21 cellular contexts compared by ENCODE assay signal in genomic region chr7:140723574-140723973, GRCh38. TPM values are rescaled to one million over a fixed set of nuclear protein-coding genes. Genes with fewer than 3 reads are reported as not detected.
DNase-seq lines count a peak whose midpoint lies in the region; ATAC-seq and TF ChIP-seq lines count a peak whose summit lies in the region.
"Had no signal": no experiment of that assay in that cellular context is flagged by ENCODE, and none has a peak within 500 bp of the region (broad histone marks: within the 10 kb centered on the region; RNA-seq: fewer than 3 reads in every experiment).

No MANE protein-coding gene starts in this region.

- peak overlapping the region; percentile 58 for H3K27ac Mint-ChIP-seq in activated CD4-positive, alpha-beta T cell treated with anti-CD3 and anti-CD28 coated beads for 36 hours
- peak overlapping the region; percentile 61 to 74 for H3K27ac Mint-ChIP-seq in natural killer cell
- no peak overlapping the region for H3K27ac Mint-ChIP-seq in natural killer cell treated with Interleukin-12 subunit alpha and Interleukin-12 subunit beta and Interleukin-15 and Interleukin-18, amount 100 ng/mL, for 72 hours
- peak overlapping the region; percentile 53 for H3K27ac Mint-ChIP-seq in activated naive CD8-positive, alpha-beta T cell treated with anti-CD3 and anti-CD28 coated beads, Interleukin-2, amount 50 U/mL, for 24 hours

- H3K4me1 Mint-ChIP-seq in activated CD4-positive, alpha-beta T cell treated with anti-CD3 and anti-CD28 coated beads for 36 hours = peaks cover 20% of the 10 kb centered on the region
- peaks cover 29 to 32% of the 10 kb centered on the region in 2 donors for H3K4me1 Mint-ChIP-seq in natural killer cell
- peaks cover 10 to 16% of the 10 kb centered on the region in 2 donors for H3K4me1 Mint-ChIP-seq in natural killer cell treated with Interleukin-12 subunit alpha and Interleukin-12 subunit beta and Interleukin-15 and Interleukin-18, amount 100 ng/mL, for 72 hours (ENCODE audit: low read depth in 2 of 2)
- H3K4me1 Mint-ChIP-seq in activated naive CD8-positive, alpha-beta T cell treated with anti-CD3 and anti-CD28 coated beads, Interleukin-2, amount 50 U/mL, for 24 hours = peaks cover 32% of the 10 kb centered on the region

- POLR2A ChIA-PET in activated CD4-positive, alpha-beta T cell treated with anti-CD3 and anti-CD28 coated beads for 36 hours (lab: Charles Lee) = interaction anchor here (0.7 kb wide), 1 partner anchor 22 kb away, joined by 5 read pairs; no protein-coding TSS in a partner anchor

- intact Hi-C loops in activated CD4-positive, alpha-beta T cell treated with anti-CD3 and anti-CD28 coated beads for 36 hours (cut with DNase I, micrococcal nuclease) = loop anchor here (2.0 to 10.0 kb wide), 2 partner anchors 27 to 291 kb away; partner anchors contain the start of genes MRPS33 (in 1 of the 2) and NDUFB2 (in 1 of the 2)
- intact Hi-C loops in natural killer cell (cut with micrococcal nuclease) = no loop called here

- TF ChIP-seq CTCF in natural killer cell (IDR thresholded peaks at IDR 0.05) = no peak

- CTCF ChIA-PET in activated CD4-positive, alpha-beta T cell treated with anti-CD3 and anti-CD28 coated beads for 36 hours (lab: Charles Lee) = interaction anchor here (0.6 to 1.3 kb wide), 3 partner anchors 87 to 1665 kb away, joined by 3 to 8 read pairs (median 4); no protein-coding TSS in a partner anchor

- no peaks in the 10 kb centered on the region for H3K36me3 Mint-ChIP-seq in activated CD4-positive, alpha-beta T cell treated with anti-CD3 and anti-CD28 coated beads for 36 hours (ENCODE audit: low read depth)
- H3K36me3 Mint-ChIP-seq in natural killer cell = no peaks in the 10 kb centered on the region
- H3K36me3 Mint-ChIP-seq in natural killer cell treated with Interleukin-12 subunit alpha and Interleukin-12 subunit beta and Interleukin-15 and Interleukin-18, amount 100 ng/mL, for 72 hours = no peaks in the 10 kb centered on the region
- peaks cover 4% of the 10 kb centered on the region for H3K36me3 Mint-ChIP-seq in activated naive CD8-positive, alpha-beta T cell treated with anti-CD3 and anti-CD28 coated beads, Interleukin-2, amount 50 U/mL, for 24 hours (ENCODE audit: low read depth)

- no peak overlapping the region for H3K4me3 Mint-ChIP-seq in activated CD4-positive, alpha-beta T cell treated with anti-CD3 and anti-CD28 coated beads for 36 hours
- no peak overlapping the region for H3K4me3 Mint-ChIP-seq in natural killer cell
- H3K4me3 Mint-ChIP-seq in natural killer cell treated with Interleukin-12 subunit alpha and Interleukin-12 subunit beta and Interleukin-15 and Interleukin-18, amount 100 ng/mL, for 72 hours = no peak overlapping the region
- no peak overlapping the region for H3K4me3 Mint-ChIP-seq in activated naive CD8-positive, alpha-beta T cell treated with anti-CD3 and anti-CD28 coated beads, Interleukin-2, amount 50 U/mL, for 24 hours

- no peak for DNase-seq in activated CD4-positive, alpha-beta T cell treated with anti-CD3 and anti-CD28 coated beads for 36 hours
- DNase-seq in activated CD4-positive, alpha-beta T cell treated with anti-CD3 and anti-CD28 coated beads for 48 hours = no peak
- DNase-seq in natural killer cell (no peak), dermis blood vessel endothelial cell (no peak), SHP77 treated with DMSO at 0.1 percent for 48 hours (lab: John Stamatoyannopoulos, UW) (no peak)
- no peak for DNase-seq in natural killer cell treated with Interleukin-12 subunit alpha and Interleukin-12 subunit beta and Interleukin-15 and Interleukin-18, amount 100 ng/mL, for 72 hours (ENCODE audit: low spot score)
- no peak for DNase-seq in activated naive CD8-positive, alpha-beta T cell treated with anti-CD3 and anti-CD28 coated beads, Interleukin-2, amount 50 U/mL, for 24 hours
- DNase-seq: ACHN, COR-L47, DMS153, H7, MM.1S, NCI-H1048, NCI-H1417 treated with DMSO at 0.1 percent for 48 hours, NCI-H187, NCI-H446, NCI-H526, OCI-M1 had no signal

- peak; percentile 68 for ATAC-seq in activated CD4-positive, alpha-beta T cell treated with anti-CD3 and anti-CD28 coated beads for 36 hours
- ATAC-seq in natural killer cell (no peak), HG02678 (IDR thresholded peaks at IDR 0.05; ENCODE audit: unreplicated experiment) (no peak)
- ATAC-seq in natural killer cell treated with Interleukin-12 subunit alpha and Interleukin-12 subunit beta and Interleukin-15 and Interleukin-18, amount 100 ng/mL, for 72 hours = no peak
- no peak for ATAC-seq in activated naive CD8-positive, alpha-beta T cell treated with anti-CD3 and anti-CD28 coated beads, Interleukin-2, amount 50 U/mL, for 24 hours
- ATAC-seq: HepG2, K562 had no signal

- no peaks in the 10 kb centered on the region for H3K9me3 Mint-ChIP-seq in activated CD4-positive, alpha-beta T cell treated with anti-CD3 and anti-CD28 coated beads for 36 hours (ENCODE audit: low read depth)
- H3K9me3 Mint-ChIP-seq in natural killer cell = no peaks in the 10 kb centered on the region
- no peaks in the 10 kb centered on the region for H3K9me3 Mint-ChIP-seq in natural killer cell treated with Interleukin-12 subunit alpha and Interleukin-12 subunit beta and Interleukin-15 and Interleukin-18, amount 100 ng/mL, for 72 hours
- no peaks in the 10 kb centered on the region for H3K9me3 Mint-ChIP-seq in activated naive CD8-positive, alpha-beta T cell treated with anti-CD3 and anti-CD28 coated beads, Interleukin-2, amount 50 U/mL, for 24 hours

- no peaks in the 10 kb centered on the region for H3K27me3 Mint-ChIP-seq in activated CD4-positive, alpha-beta T cell treated with anti-CD3 and anti-CD28 coated beads for 36 hours
- H3K27me3 Mint-ChIP-seq in natural killer cell (ENCODE audit: low read depth in 2 of 2) = no peaks in the 10 kb centered on the region
- H3K27me3 Mint-ChIP-seq in natural killer cell treated with Interleukin-12 subunit alpha and Interleukin-12 subunit beta and Interleukin-15 and Interleukin-18, amount 100 ng/mL, for 72 hours = no peaks in the 10 kb centered on the region
- H3K27me3 Mint-ChIP-seq in activated naive CD8-positive, alpha-beta T cell treated with anti-CD3 and anti-CD28 coated beads, Interleukin-2, amount 50 U/mL, for 24 hours = no peaks in the 10 kb centered on the region

RNA-seq across cellular contexts. Expression of gene NDUFB2, which starts 27.1 kb away (rescaled TPM):
- 100 to 1,000 TPM in 1 of 2 experiments, 10 to 100 TPM in 1; 83.8 to 162 TPM for total RNA-seq in activated CD4-positive, alpha-beta T cell treated with anti-CD3 and anti-CD28 coated beads for 36 hours
- 100 to 1,000 TPM; 152 to 177 (median 177) TPM for total RNA-seq in natural killer cell
- total RNA-seq in natural killer cell treated with Interleukin-12 subunit alpha and Interleukin-12 subunit beta and Interleukin-15 and Interleukin-18, amount 100 ng/mL, for 72 hours = 100 to 1,000 TPM; 169 to 222 TPM
- 124 and 217 TPM in 2 replicates for total RNA-seq in dermis blood vessel endothelial cell

RNA-seq across cellular contexts. Expression of gene ADCK2, which starts 50.8 kb away (rescaled TPM):
- 10 to 100 TPM; 16.5 to 25.7 TPM for total RNA-seq in activated CD4-positive, alpha-beta T cell treated with anti-CD3 and anti-CD28 coated beads for 36 hours
- total RNA-seq in natural killer cell (10 to 100 TPM; 12.6 to 20.7 (median 15.8) TPM), dermis blood vessel endothelial cell (30.6 and 44.2 TPM in 2 replicates)
- total RNA-seq in natural killer cell treated with Interleukin-12 subunit alpha and Interleukin-12 subunit beta and Interleukin-15 and Interleukin-18, amount 100 ng/mL, for 72 hours = 10 to 100 TPM in 1 of 2 donors, 1 to 10 TPM in 1; 8.2 to 12.2 TPM

Comparison
In these comparisons a context has a peak if more than half of its experiments do, and no peak if none do; other contexts are left out.
1. H3K27ac Mint-ChIP-seq: peak in activated CD4-positive, alpha-beta T cell treated with anti-CD3 and anti-CD28 coated beads for 36 hours (single experiment), natural killer cell (2 of 2) and activated naive CD8-positive, alpha-beta T cell treated with anti-CD3 and anti-CD28 coated beads, Interleukin-2, amount 50 U/mL, for 24 hours (single experiment); none in natural killer cell treated with Interleukin-12 subunit alpha and Interleukin-12 subunit beta and Interleukin-15 and Interleukin-18, amount 100 ng/mL, for 72 hours (0 of 2).